9 cellular contexts compared by ENCODE assay signal in genomic region chr9:35826071-35826701, GRCh38. TPM values are rescaled to one million over a fixed set of nuclear protein-coding genes. Genes with fewer than 3 reads are reported as not detected.
DNase-seq lines count a peak whose midpoint lies in the region; ATAC-seq, FAIRE-seq and TF ChIP-seq lines count a peak whose summit lies in the region.
"Had no signal": no experiment of that assay in that cellular context is flagged by ENCODE, and none has a peak within 500 bp of the region (broad histone marks: within the 10 kb centered on the region; RNA-seq: fewer than 3 reads in every experiment).

No MANE protein-coding gene starts in this region.

- no peaks in the 10 kb centered on the region for H3K9me3 ChIP-seq in H1 (ENCODE audit: insufficient read depth in 2 of 2, low read depth in 1 of 2, low read length in 1 of 2)

- intact Hi-C loops in activated CD4-positive, alpha-beta T cell treated with anti-CD3 and anti-CD28 coated beads for 36 hours (cut with DNase I, micrococcal nuclease): loop anchor here (1.0 to 5.0 kb wide), 4 partner anchors 11 to 576 kb away; partner anchors contain the start of genes HINT2 (in 1 of the 2) and RNF38 (in 1 of the 2)

- H3K4me2 ChIP-seq in GM23338: no peak overlapping the region
- H3K4me2 ChIP-seq in H1 (ENCODE audit: insufficient read depth in 1 of 2, low read depth in 2 of 2, low read length in 2 of 2): no peak overlapping the region

- 0 out of 2 replicates have a peak, but pooled peaks cover 6% of the 10 kb centered on the region for H3F3A ChIP-seq in GM23338 (replicated peaks; ENCODE audit: low read depth)

- CTCF ChIA-PET in activated CD4-positive, alpha-beta T cell treated with anti-CD3 and anti-CD28 coated beads for 36 hours (lab: Charles Lee): interaction anchor here (0.6 to 3.8 kb wide), 23 partner anchors 8 to 168 kb away, joined by 3 to 27 read pairs (median 5); partner anchors contain the start of genes CCDC107, HINT2, RMRP and SPAG8
- CTCF ChIA-PET in T-cell (lab: Charles Lee) (interaction anchor here (0.5 to 2.2 kb wide), 12 partner anchors 9 to 215 kb away, joined by 3 to 8 read pairs (median 4); partner anchors contain the start of genes TLN1 (in 2 of the 2), CREB3 (in 1 of the 2) and SPAG8 (in 1 of the 2)), H1 (lab: Charles Lee; ENCODE audit: partially characterized antibody) (interaction anchor here (0.5 to 10.6 kb wide), 48 partner anchors 8 to 687 kb away, joined by 3 to 172 read pairs (median 4); partner anchors contain the start of genes CREB3, GBA2, HINT2 and HRCT1)

- 0 out of 2 replicates have a peak overlapping the region, but pooled peaks have one; percentile 88 for H2BK15ac ChIP-seq in H1 (ENCODE audit: low read length)

- H2BK20ac ChIP-seq in H1 (ENCODE audit: low read length): 0 out of 2 replicates have a peak overlapping the region, but pooled peaks have one; percentile 24

- H3K56ac ChIP-seq in H1 (replicated peaks; ENCODE audit: insufficient read length, low read depth, low read length): no peak overlapping the region

- H2BK120ac ChIP-seq in H1 (replicated peaks; ENCODE audit: low read depth, low read length): peak overlapping the region; percentile 68

- H3K18ac ChIP-seq in H1 (ENCODE audit: extremely low read depth, low read length): no peak overlapping the region

- no peak overlapping the region for H3K27ac ChIP-seq in GM23338 (ENCODE audit: low read depth)
- H3K27ac ChIP-seq in H1 (ENCODE audit: low read depth, low read length): no peak overlapping the region

- ATAC-seq in activated CD4-positive, alpha-beta T cell treated with anti-CD3 and anti-CD28 coated beads for 36 hours: peak; percentile 63
- ATAC-seq in GM23338: peak; percentile 16
- ATAC-seq in T-cell (replicated peaks in 1 of 4): peak in 3 of 4 experiments; percentile 22 to 42 (median 25)

- no peaks in the 10 kb centered on the region for H3K9me3 Mint-ChIP-seq in activated CD4-positive, alpha-beta T cell treated with anti-CD3 and anti-CD28 coated beads for 36 hours (ENCODE audit: low read depth)
- H3K9me3 Mint-ChIP-seq in GM23338 (no peaks in the 10 kb centered on the region), T-cell (no peaks in the 10 kb centered on the region)

- H3K79me2 ChIP-seq in GM23338 (replicated peaks; ENCODE audit: insufficient read depth) (no peaks in the 10 kb centered on the region), H1 (ENCODE audit: control insufficient read depth in 1 of 2, insufficient read depth in 2 of 2, low read length in 2 of 2) (no peaks in the 10 kb centered on the region)

- peak overlapping the region; percentile 78 for H4K91ac ChIP-seq in H1 (replicated peaks; ENCODE audit: insufficient read length, low read length)

- peaks cover 13% of the 10 kb centered on the region for H3K4me1 Mint-ChIP-seq in activated CD4-positive, alpha-beta T cell treated with anti-CD3 and anti-CD28 coated beads for 36 hours
- H3K4me1 Mint-ChIP-seq in GM23338 (peaks cover 32% of the 10 kb centered on the region), T-cell (peaks cover 31 to 35% (median 31%) of the 10 kb centered on the region in 3 donors)

- H3K4me3 Mint-ChIP-seq in activated CD4-positive, alpha-beta T cell treated with anti-CD3 and anti-CD28 coated beads for 36 hours: no peak overlapping the region
- H3K4me3 Mint-ChIP-seq in GM23338 (no peak overlapping the region), T-cell (peak overlapping the region; percentile 1 to 49 (median 13))

- H3K9me2 ChIP-seq in GM23338 (ENCODE audit: insufficient read depth): no peaks in the 10 kb centered on the region

- peak; percentile 44 for DNase-seq in activated CD4-positive, alpha-beta T cell treated with anti-CD3 and anti-CD28 coated beads for 36 hours
- no peak for DNase-seq in activated CD4-positive, alpha-beta T cell treated with anti-CD3 and anti-CD28 coated beads, Interleukin-2, amount 50 U/mL, for 1 hour
- DNase-seq in GM23338 (ENCODE audit: low spot score): peak; percentile 83
- peak; percentile 14 for DNase-seq in NCI-H1048 (lab: John Stamatoyannopoulos, UW)
- peak in 11 of 34 experiments; percentile 7 to 46 (median 18) for DNase-seq in T-cell
- DNase-seq in H1 (ENCODE audit: low read depth in 1 of 2, low spot score in 2 of 2): peak in 1 of 2 experiments; percentile 58
- DNase-seq in mesenteric fat pad (ENCODE audit: low spot score): peak; percentile 37
- DNase-seq in ureter (ENCODE audit: low spot score): no peak

- H4K20me1 ChIP-seq in GM23338 (replicated peaks; ENCODE audit: insufficient read depth) (no peaks in the 10 kb centered on the region), H1 (replicated peaks in 1 of 2; ENCODE audit: control insufficient read depth in 1 of 2, insufficient read depth in 2 of 2, low read length in 2 of 2) (no peaks in the 10 kb centered on the region)

- H3K27me3 Mint-ChIP-seq in activated CD4-positive, alpha-beta T cell treated with anti-CD3 and anti-CD28 coated beads for 36 hours: no peaks in the 10 kb centered on the region
- H3K27me3 Mint-ChIP-seq in GM23338 (ENCODE audit: insufficient read depth, low read depth, poor library complexity): peaks cover 12% of the 10 kb centered on the region
- H3K27me3 Mint-ChIP-seq in T-cell: no peaks in the 10 kb centered on the region

- no peaks in the 10 kb centered on the region for H3K79me1 ChIP-seq in H1 (ENCODE audit: low read depth, low read length)

- H3K27me3 ChIP-seq in GM23338 (ENCODE audit: insufficient read depth) (no peaks in the 10 kb centered on the region), H1 (replicated peaks in 1 of 4; ENCODE audit: control insufficient read depth in 3 of 4, extremely low read depth in 1 of 4, insufficient read depth in 3 of 4, low read length in 3 of 4) (no peaks in the 10 kb centered on the region)

- no peak overlapping the region for H3K4ac ChIP-seq in H1 (replicated peaks; ENCODE audit: insufficient read length, low read depth, low read length)

- POLR2A ChIA-PET in activated CD4-positive, alpha-beta T cell treated with anti-CD3 and anti-CD28 coated beads for 36 hours (lab: Charles Lee): no interaction called here
- POLR2A ChIA-PET in T-cell (lab: Charles Lee) (interaction anchor here (0.8 to 1.0 kb wide), 2 partner anchors 14 to 23 kb away, joined by 4 to 6 read pairs; partner anchors contain the start of gene SPAG8 (in 1 of the 2)), H1 (lab: Charles Lee; ENCODE audit: partially characterized antibody) (interaction anchor here (0.6 to 1.3 kb wide), 2 partner anchors 12 to 20 kb away, joined by 4 read pairs; partner anchors contain the start of gene HINT2)

- no peak overlapping the region for H3K9ac ChIP-seq in H1 (replicated peaks in 1 of 4; ENCODE audit: extremely low read depth in 1 of 4, low read depth in 3 of 4, low read length in 3 of 4)

- H3K4me3 ChIP-seq in GM23338 (no peak overlapping the region), H1 (ENCODE audit: extremely low read depth in 1 of 4, insufficient read depth in 2 of 4, low read depth in 3 of 4, low read length in 4 of 4) (no peak overlapping the region)

- no peak overlapping the region for H4K5ac ChIP-seq in H1 (ENCODE audit: insufficient read length, low read depth, low read length)

- no peak for TF ChIP-seq EP300 in H1 (IDR thresholded peaks at IDR 0.05; ENCODE audit: borderline replicate concordance in 1 of 2, low read depth in 2 of 2, low read length in 2 of 2)

- peaks cover 10% of the 10 kb centered on the region for H3K23me2 ChIP-seq in H1 (ENCODE audit: low read depth, low read length)

- H2AFZ ChIP-seq in GM23338 (peak overlapping the region; percentile 34; the same call in 1 of the 2 replicates), H1 (ENCODE audit: low read length) (peak overlapping the region; percentile 68)

- H2AK5ac ChIP-seq in H1 (ENCODE audit: low read depth, low read length): no peak overlapping the region

- peak; percentile 62 to 69 for TF ChIP-seq RAD21 in H1 (IDR thresholded peaks at IDR 0.05 in 1 of 2, conservative IDR thresholded peaks at IDR 0.05 in 1 of 2; ENCODE audit: low read depth in 2 of 2, low read length in 2 of 2)

- H3K14ac ChIP-seq in H1 (ENCODE audit: insufficient read length): no peak overlapping the region

- peak; percentile 85 for FAIRE-seq in H1 (lab: Jason Lieb, UNC)
- FAIRE-seq: endometrium had no signal

- H3K36me3 ChIP-seq in GM23338 (ENCODE audit: insufficient read depth) (no peaks in the 10 kb centered on the region), H1 (ENCODE audit: control insufficient read depth in 2 of 4, insufficient read depth in 4 of 4, low read length in 3 of 4) (no peaks in the 10 kb centered on the region)

- H4K8ac ChIP-seq in H1 (ENCODE audit: extremely low read depth, insufficient read depth, low read length): no peak overlapping the region

- H3K36me3 Mint-ChIP-seq in activated CD4-positive, alpha-beta T cell treated with anti-CD3 and anti-CD28 coated beads for 36 hours (ENCODE audit: low read depth): no peaks in the 10 kb centered on the region
- H3K36me3 Mint-ChIP-seq in GM23338 (ENCODE audit: low read depth) (no peaks in the 10 kb centered on the region), T-cell (no peaks in the 10 kb centered on the region)

- TF ChIP-seq POLR2A in H1 (IDR thresholded peaks at IDR 0.05; ENCODE audit: control extremely low read depth in 1 of 2, low read depth in 2 of 2, low read length in 2 of 2): no peak

- H3K27ac Mint-ChIP-seq in activated CD4-positive, alpha-beta T cell treated with anti-CD3 and anti-CD28 coated beads for 36 hours: no peak overlapping the region
- H3K27ac Mint-ChIP-seq in GM23338 (no peak overlapping the region), T-cell (peak overlapping the region in 1 of 2 donors; percentile 67)

- peak; percentile 73 to 95 for TF ChIP-seq CTCF in GM23338 (conservative IDR thresholded peaks at IDR 0.05; ENCODE audit: low read depth in 2 of 2)
- TF ChIP-seq CTCF in H1 (IDR thresholded peaks at IDR 0.05; ENCODE audit: control extremely low read depth in 1 of 3, insufficient read depth in 1 of 3, low read depth in 1 of 3, low read length in 3 of 3): peak; percentile 34 to 78 (median 59)

- peak overlapping the region; percentile 84; the same call in 1 of the 2 replicates for H2BK12ac ChIP-seq in H1 (ENCODE audit: low read depth, low read length)

- H3K23ac ChIP-seq in H1 (ENCODE audit: insufficient read length): no peak overlapping the region

- peaks cover 26% of the 10 kb centered on the region for H3K4me1 ChIP-seq in GM23338 (ENCODE audit: insufficient read depth)
- H3K4me1 ChIP-seq in H1 (replicated peaks in 1 of 4; ENCODE audit: control insufficient read depth in 3 of 4, insufficient read depth in 4 of 4, low read length in 3 of 4): peaks cover 2 to 18% (median 9%) of the 10 kb centered on the region in 4 experiments; a peak in 6 of 7 replicates

- WGBS in H1 (ENCODE audit: extremely low coverage in 1 of 2, insufficient coverage in 1 of 2, insufficient read length in 1 of 2, insufficient replicate concordance in 2 of 2, low coverage in 1 of 2, low lambda C conversion rate in 2 of 2, missing lambda C conversion rate in 1 of 2), 2 experiments: 68% methylated on average over 4 of the region's 4 CpGs; no CpG with 5 or more reads in 1 of the 2 experiments

- H2BK5ac ChIP-seq in H1 (ENCODE audit: low read depth, low read length): peak overlapping the region; percentile 73; the same call in 1 of the 2 replicates

RNA-seq across cellular contexts. Expression of gene FAM221B, which starts 2.3 kb away (rescaled TPM):
- total RNA-seq in activated CD4-positive, alpha-beta T cell treated with anti-CD3 and anti-CD28 coated beads for 36 hours: not detected
- total RNA-seq in GM23338 (2014; rRNA removed; shearing (Covaris generic)): not detected in 2 replicates
- polyA plus RNA-seq in GM23338 (2016; fragmentation: Nextera tagmentation; extraction: Ambion mirVana): 0.09 and 0.47 TPM in 2 replicates
- not detected for total RNA-seq in T-cell
- total RNA-seq in H1 (2021; fragmentation: NEBNext Ultra II Directional; extraction: Animal tissue kit (Norgen Biotek cat#: 25700)): not detected in 2 replicates
- 0.03 TPM in 1 of 2 replicates, not detected in the other for polyA plus RNA-seq in H1 (2011; rRNA removed)
- 0.06 TPM for polyA plus RNA-seq in H1 (2011; cell fraction: cytosol; rRNA removed)
- polyA plus RNA-seq in H1 (2011; cell fraction: nucleus; rRNA removed): not detected
- 0.05 to 0.08 TPM in 2 of 4 replicates, not detected in the others for polyA plus RNA-seq in H1 (2012, experiment 1 of 2)
- not detected for polyA plus RNA-seq in H1 (2012, experiment 2 of 2)
- polyA plus RNA-seq in H1 (2013, experiment 1 of 2): not detected
- not detected for polyA plus RNA-seq in H1 (2013, experiment 2 of 2)
- 0.09 TPM in 1 of 2 replicates, not detected in the other for polyA minus RNA-seq in H1 (2011; rRNA and poly(A)+ RNA removed)
- not detected for polyA minus RNA-seq in H1 (2011; cell fraction: cytosol; rRNA and poly(A)+ RNA removed)
- polyA minus RNA-seq in H1 (2011; cell fraction: nucleus; rRNA and poly(A)+ RNA removed): not detected
- total RNA-seq in mesenteric fat pad: not detected
- 0.26 TPM for total RNA-seq in ureter

RNA-seq across cellular contexts. Expression of gene TMEM8B, which starts 2.8 kb away (rescaled TPM):
- 1 to 10 TPM; 5.8 to 6.9 TPM for total RNA-seq in activated CD4-positive, alpha-beta T cell treated with anti-CD3 and anti-CD28 coated beads for 36 hours
- 5.5 and 7.5 TPM in 2 replicates for total RNA-seq in GM23338 (2014; rRNA removed; shearing (Covaris generic))
- polyA plus RNA-seq in GM23338 (2016; fragmentation: Nextera tagmentation; extraction: Ambion mirVana): 3.6 and 4.2 TPM in 2 replicates
- 10 to 100 TPM in 2 of 5 donors, 1 to 10 TPM in 3; 6.5 to 11.9 (median 7.3) TPM for total RNA-seq in T-cell
- 5.7 and 7.5 TPM in 2 replicates for total RNA-seq in H1 (2021; fragmentation: NEBNext Ultra II Directional; extraction: Animal tissue kit (Norgen Biotek cat#: 25700))
- 10.4 and 12.2 TPM in 2 replicates for polyA plus RNA-seq in H1 (2011; rRNA removed)
- 6.6 TPM for polyA plus RNA-seq in H1 (2011; cell fraction: cytosol; rRNA removed)
- 19.8 TPM for polyA plus RNA-seq in H1 (2011; cell fraction: nucleus; rRNA removed)
- 4.6 to 7.4 TPM (median 6.1 TPM) in 4 replicates for polyA plus RNA-seq in H1 (2012, experiment 1 of 2)
- polyA plus RNA-seq in H1 (2012, experiment 2 of 2): 4.5 TPM
- 5.6 TPM for polyA plus RNA-seq in H1 (2013, experiment 1 of 2)
- 5.2 TPM for polyA plus RNA-seq in H1 (2013, experiment 2 of 2)
- 7.2 and 10.8 TPM in 2 replicates for polyA minus RNA-seq in H1 (2011; rRNA and poly(A)+ RNA removed)
- polyA minus RNA-seq in H1 (2011; cell fraction: cytosol; rRNA and poly(A)+ RNA removed): 5.6 TPM
- 12.8 TPM for polyA minus RNA-seq in H1 (2011; cell fraction: nucleus; rRNA and poly(A)+ RNA removed)
- total RNA-seq in mesenteric fat pad: 6.7 TPM
- total RNA-seq in ureter: 32.3 TPM

RNA-seq across cellular contexts. Expression of gene HINT2, which starts 11.3 kb away (rescaled TPM):
- total RNA-seq in activated CD4-positive, alpha-beta T cell treated with anti-CD3 and anti-CD28 coated beads for 36 hours: 10 to 100 TPM; 47.4 to 61.1 TPM
- 20.9 and 23.8 TPM in 2 replicates for total RNA-seq in GM23338 (2014; rRNA removed; shearing (Covaris generic))
- 69.9 and 74.5 TPM in 2 replicates for polyA plus RNA-seq in GM23338 (2016; fragmentation: Nextera tagmentation; extraction: Ambion mirVana)
- total RNA-seq in T-cell: 10 to 100 TPM; 15.4 to 30.3 (median 28.5) TPM
- 32.1 and 34.8 TPM in 2 replicates for total RNA-seq in H1 (2021; fragmentation: NEBNext Ultra II Directional; extraction: Animal tissue kit (Norgen Biotek cat#: 25700))
- polyA plus RNA-seq in H1 (2011; rRNA removed): 51.2 and 62.1 TPM in 2 replicates
- 45.5 TPM for polyA plus RNA-seq in H1 (2011; cell fraction: cytosol; rRNA removed)
- polyA plus RNA-seq in H1 (2011; cell fraction: nucleus; rRNA removed): 45.7 TPM
- 45.7 to 58.8 TPM (median 49.5 TPM) in 4 replicates for polyA plus RNA-seq in H1 (2012, experiment 1 of 2)
- 85.6 TPM for polyA plus RNA-seq in H1 (2012, experiment 2 of 2)
- 40.1 TPM for polyA plus RNA-seq in H1 (2013, experiment 1 of 2)
- 43.9 TPM for polyA plus RNA-seq in H1 (2013, experiment 2 of 2)
- polyA minus RNA-seq in H1 (2011; rRNA and poly(A)+ RNA removed): 11.3 and 13.6 TPM in 2 replicates
- 4.0 TPM for polyA minus RNA-seq in H1 (2011; cell fraction: cytosol; rRNA and poly(A)+ RNA removed)
- 16.9 TPM for polyA minus RNA-seq in H1 (2011; cell fraction: nucleus; rRNA and poly(A)+ RNA removed)
- total RNA-seq in mesenteric fat pad: 42.7 TPM
- total RNA-seq in ureter: 40.5 TPM

RNA-seq across cellular contexts. Expression of gene SPAG8, which starts 14.1 kb away (rescaled TPM):
- total RNA-seq in activated CD4-positive, alpha-beta T cell treated with anti-CD3 and anti-CD28 coated beads for 36 hours: 1 to 10 TPM in 1 of 2 experiments, under 1 TPM in 1; 0.85 to 1.7 TPM
- total RNA-seq in GM23338 (2014; rRNA removed; shearing (Covaris generic)): 0.45 TPM in 1 of 2 replicates, not detected in the other
- polyA plus RNA-seq in GM23338 (2016; fragmentation: Nextera tagmentation; extraction: Ambion mirVana) (0.17 and 0.45 TPM in 2 replicates), H1 (2011; rRNA removed) (0.31 and 0.44 TPM in 2 replicates)
- total RNA-seq in T-cell (1 to 10 TPM; 2.8 to 7.1 (median 3.8) TPM), mesenteric fat pad (0.61 TPM), ureter (6.4 TPM)
- total RNA-seq in H1 (2021; fragmentation: NEBNext Ultra II Directional; extraction: Animal tissue kit (Norgen Biotek cat#: 25700)): 0.37 and 0.55 TPM in 2 replicates
- polyA plus RNA-seq in H1 (2011; cell fraction: cytosol; rRNA removed): 0.44 TPM
- 1.4 TPM for polyA plus RNA-seq in H1 (2011; cell fraction: nucleus; rRNA removed)
- polyA plus RNA-seq in H1 (2012, experiment 1 of 2): 0.26 to 0.60 TPM (median 0.44 TPM) in 4 replicates
- polyA plus RNA-seq in H1 (2012, experiment 2 of 2): 0.29 TPM
- 0.14 TPM for polyA plus RNA-seq in H1 (2013, experiment 1 of 2)
- polyA plus RNA-seq in H1 (2013, experiment 2 of 2): 0.20 TPM
- 0.22 and 0.68 TPM in 2 replicates for polyA minus RNA-seq in H1 (2011; rRNA and poly(A)+ RNA removed)
- not detected for polyA minus RNA-seq in H1 (2011; cell fraction: cytosol; rRNA and poly(A)+ RNA removed)
- polyA minus RNA-seq in H1 (2011; cell fraction: nucleus; rRNA and poly(A)+ RNA removed): 1.3 TPM

RNA-seq across cellular contexts. Expression of gene NPR2, which starts 34.8 kb away (rescaled TPM):
- 10 to 100 TPM in 1 of 2 experiments, 1 to 10 TPM in 1; 9.3 to 10.5 TPM for total RNA-seq in activated CD4-positive, alpha-beta T cell treated with anti-CD3 and anti-CD28 coated beads for 36 hours
- total RNA-seq in GM23338 (2014; rRNA removed; shearing (Covaris generic)): 7.6 and 14.4 TPM in 2 replicates
- polyA plus RNA-seq in GM23338 (2016; fragmentation: Nextera tagmentation; extraction: Ambion mirVana) (9.0 and 9.8 TPM in 2 replicates), H1 (2011; rRNA removed) (13.7 and 17.0 TPM in 2 replicates)
- total RNA-seq in T-cell (10 to 100 TPM in 3 of 5 donors, 1 to 10 TPM in 2; 5.9 to 10.9 (median 10.5) TPM), mesenteric fat pad (23.2 TPM), ureter (21.8 TPM)
- total RNA-seq in H1 (2021; fragmentation: NEBNext Ultra II Directional; extraction: Animal tissue kit (Norgen Biotek cat#: 25700)): 11.0 and 14.3 TPM in 2 replicates
- 16.9 TPM for polyA plus RNA-seq in H1 (2011; cell fraction: cytosol; rRNA removed)
- 57.4 TPM for polyA plus RNA-seq in H1 (2011; cell fraction: nucleus; rRNA removed)
- 13.6 to 19.4 TPM (median 17.1 TPM) in 4 replicates for polyA plus RNA-seq in H1 (2012, experiment 1 of 2)
- polyA plus RNA-seq in H1 (2012, experiment 2 of 2): 7.2 TPM
- 17.2 TPM for polyA plus RNA-seq in H1 (2013, experiment 1 of 2)
- polyA plus RNA-seq in H1 (2013, experiment 2 of 2): 16.5 TPM
- 8.9 and 11.9 TPM in 2 replicates for polyA minus RNA-seq in H1 (2011; rRNA and poly(A)+ RNA removed)
- 6.8 TPM for polyA minus RNA-seq in H1 (2011; cell fraction: cytosol; rRNA and poly(A)+ RNA removed)
- polyA minus RNA-seq in H1 (2011; cell fraction: nucleus; rRNA and poly(A)+ RNA removed): 12.2 TPM

Comparison
In these comparisons a context has a peak if more than half of its experiments do, and no peak if none do; other contexts are left out.
1. DNase-seq: peak in activated CD4-positive, alpha-beta T cell treated with anti-CD3 and anti-CD28 coated beads for 36 hours (single experiment), GM23338 (single experiment), NCI-H1048 (single experiment) and mesenteric fat pad (single experiment); none in activated CD4-positive, alpha-beta T cell treated with anti-CD3 and anti-CD28 coated beads, Interleukin-2, amount 50 U/mL, for 1 hour (single experiment) and ureter (single experiment).
2. H3K4me3 Mint-ChIP-seq: peak in T-cell (3 of 3); none in activated CD4-positive, alpha-beta T cell treated with anti-CD3 and anti-CD28 coated beads for 36 hours (single experiment) and GM23338 (single experiment).
3. Peak in every context shown above with its lines, with median percentiles within 50 percentile points of each other: ATAC-seq.